25 cellular contexts compared by ENCODE assay signal in genomic region chr6:35911871-35912653, GRCh38. TPM values are rescaled to one million over a fixed set of nuclear protein-coding genes. Genes with fewer than 3 reads are reported as not detected.
A peak's percentile ranks its signal among the peaks of the same experiment; 100 is the strongest.
DNase-seq lines count a peak whose midpoint lies in the region; ATAC-seq, FAIRE-seq and TF ChIP-seq lines count a peak whose summit lies in the region.
"Had no signal": no experiment of that assay in that cellular context is flagged by ENCODE, and none has a peak within 500 bp of the region (broad histone marks: within the 10 kb centered on the region; RNA-seq: fewer than 3 reads in every experiment).

No MANE protein-coding gene starts in this region.

- peak; percentile 35 for DNase-seq in EL
- DNase-seq in MG63: peak; percentile 68
- DNase-seq in choroid plexus epithelial cell (ENCODE audit: low read depth): peak; percentile 31
- no peak for DNase-seq in neural crest cell (ENCODE audit: low read depth, low spot score)
- DNase-seq in DMS 273 treated with DMSO at 0.1 percent for 48 hours (lab: John Stamatoyannopoulos, UW): no peak
- DNase-seq in NCI-H1092 (lab: John Stamatoyannopoulos, UW): no peak
- DNase-seq in frontal cortex (ENCODE audit: low spot score in 2 of 2): no peak
- DNase-seq: activated naive CD4-positive, alpha-beta T cell treated with anti-CD3 and anti-CD28 coated beads for 36 hours; activated T-cell treated with anti-CD3 and anti-CD28 coated beads, Interleukin-2, amount 50 U/mL, for 4 hours; aorta; CD4-positive, alpha-beta T cell; DMS153; kidney glomerular epithelial cell; mesenchymal stem cell; naive thymus-derived CD4-positive, alpha-beta T cell; NCI-H2107; NCI-H524 treated with DMSO at 0.1 percent for 48 hours; posterior cingulate gyrus; stimulated activated CD4-positive, alpha-beta T cell treated with anti-CD3 and anti-CD28 coated beads, Interleukin-2, amount 100 ng/mL, for 24 hours; stimulated activated naive CD4-positive, alpha-beta T cell had no signal

- H3K36me3 ChIP-seq in MG63: peaks cover 88% of the 10 kb centered on the region

- TF ChIP-seq CTCF in choroid plexus epithelial cell (conservative IDR thresholded peaks at IDR 0.05; ENCODE audit: low read depth, low read length): no peak
- TF ChIP-seq CTCF in neural crest cell (conservative IDR thresholded peaks at IDR 0.05): no peak

- H3K9me3 ChIP-seq in MG63: peaks cover 32% of the 10 kb centered on the region

- H3K27ac Mint-ChIP-seq in neural crest cell (ENCODE audit: unreplicated experiment): no peak overlapping the region
- H3K27ac Mint-ChIP-seq: activated naive CD4-positive, alpha-beta T cell treated with anti-CD3 and anti-CD28 coated beads for 36 hours; CD4-positive, alpha-beta T cell; GM23338; naive thymus-derived CD4-positive, alpha-beta T cell had no signal

- H3K4me3 ChIP-seq in MG63 (no peak overlapping the region), choroid plexus epithelial cell (ENCODE audit: low read depth, low read length) (no peak overlapping the region)
- H3K4me3 ChIP-seq: GM12878, GM23338 had no signal

- H3K36me3 Mint-ChIP-seq in neural crest cell (ENCODE audit: low read depth): peaks cover 54% of the 10 kb centered on the region

- peaks cover 14% of the 10 kb centered on the region for H3K9me3 Mint-ChIP-seq in neural crest cell

- no peak for ATAC-seq in GM18861 (IDR thresholded peaks at IDR 0.05; ENCODE audit: unreplicated experiment)
- ATAC-seq: activated CD4-positive, CD25-positive, alpha-beta regulatory T cell treated with anti-CD3 and anti-CD28 coated beads, Interleukin-2, amount 50 U/mL, for 24 hours; activated T-cell treated with anti-CD3 and anti-CD28 coated beads, Interleukin-2, amount 50 U/mL, for 4 hours; GM12878; GM23338; naive thymus-derived CD4-positive, alpha-beta T cell had no signal

- FAIRE-seq in frontal cortex (lab: Jason Lieb, UNC): no peak
- FAIRE-seq: colon, GM12878 had no signal

- H3K27me3 ChIP-seq in MG63: no peaks in the 10 kb centered on the region

- H3K4me3 Mint-ChIP-seq in neural crest cell: peak overlapping the region; percentile 3
- H3K4me3 Mint-ChIP-seq: activated naive CD4-positive, alpha-beta T cell treated with anti-CD3 and anti-CD28 coated beads for 36 hours; activated T-cell treated with anti-CD3 and anti-CD28 coated beads, Interleukin-2, amount 50 U/mL, for 4 hours; CD4-positive, alpha-beta T cell; GM23338; naive thymus-derived CD4-positive, alpha-beta T cell had no signal

- no peaks in the 10 kb centered on the region for H3K27me3 Mint-ChIP-seq in neural crest cell (ENCODE audit: low read depth)
- H3K27me3 Mint-ChIP-seq: CD4-positive, alpha-beta T cell; naive thymus-derived CD4-positive, alpha-beta T cell had no signal

- peaks cover 3% of the 10 kb centered on the region for H3K4me1 Mint-ChIP-seq in neural crest cell
- H3K4me1 Mint-ChIP-seq: GM23338 had no signal

RNA-seq across cellular contexts. Expression of gene SRPK1, which starts 8.8 kb away (rescaled TPM):
- total RNA-seq in MG63 (2014; rRNA removed; shearing (Covaris generic); ENCODE audit: low replicate concordance): 20.7 and 46.6 TPM in 2 replicates
- 105 and 113 TPM in 2 replicates for total RNA-seq in neural crest cell
- 128 TPM for total RNA-seq in frontal cortex

Comparison
In these comparisons a context has a peak if more than half of its experiments do, and no peak if none do; other contexts are left out.
1. DNase-seq: peak in EL (single experiment), MG63 (single experiment) and choroid plexus epithelial cell (single experiment); none in neural crest cell (single experiment), DMS 273 treated with DMSO at 0.1 percent for 48 hours (single experiment), NCI-H1092 (single experiment) and frontal cortex (0 of 2).